In the genomic region with DNA sequence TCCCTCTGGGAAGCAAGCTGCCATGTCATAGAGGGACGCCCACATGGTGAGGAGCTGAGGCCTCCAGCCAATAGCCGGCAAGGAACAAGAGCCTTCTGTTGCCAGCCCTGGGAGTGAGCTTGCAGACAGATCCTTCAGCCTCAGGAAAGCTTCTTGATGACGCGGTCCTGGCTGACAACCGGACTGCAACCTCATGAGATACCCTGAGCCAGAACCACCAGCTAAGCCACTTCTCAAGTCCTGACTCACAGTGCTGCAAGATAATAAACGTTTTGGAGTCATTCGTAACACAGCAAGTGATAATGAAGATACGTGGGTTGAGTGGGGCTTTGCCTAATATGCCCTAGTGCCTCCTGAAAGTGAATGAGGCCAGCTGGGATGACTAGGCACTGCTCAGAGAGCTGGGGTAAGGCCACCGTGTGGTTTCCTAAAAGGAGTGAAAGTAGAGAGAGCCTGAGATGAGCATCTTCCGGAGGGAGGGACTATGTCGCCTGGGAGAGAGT, we compare ENCODE assay signal across 8 cellular contexts. TPM values are rescaled to one million over a fixed set of nuclear protein-coding genes. Genes with fewer than 3 reads are reported as not detected.
A peak's percentile ranks its signal among the peaks of the same experiment; 100 is the strongest.
DNase-seq lines count a peak whose midpoint lies in the region; ATAC-seq and TF ChIP-seq lines count a peak whose summit lies in the region.

No MANE protein-coding gene starts in this region.

- ATAC-seq in GM21526 (IDR thresholded peaks at IDR 0.05; ENCODE audit: low FRiP score, unreplicated experiment) = peak; percentile 97

- no peaks in the 10 kb centered on the region for H3K36me3 Mint-ChIP-seq in activated T-helper 1 cell treated with anti-CD3 and anti-CD28 coated beads, Interleukin-12 subunit alpha, Interleukin-12 subunit beta, Interleukin-2, Interleukin-4 antibody, amounts not matched to agents 30 ng/mL and 10 ng/mL and 1 ng/mL, durations not matched to agents 14 hours and 24 hours and 36 hours (ENCODE audit: low read depth)

- peaks cover 16% of the 10 kb centered on the region for H3K27me3 Mint-ChIP-seq in activated T-helper 1 cell treated with anti-CD3 and anti-CD28 coated beads, Interleukin-12 subunit alpha, Interleukin-12 subunit beta, Interleukin-2, Interleukin-4 antibody, amounts not matched to agents 30 ng/mL and 10 ng/mL and 1 ng/mL, durations not matched to agents 14 hours and 24 hours and 36 hours (ENCODE audit: insufficient read depth)

- peak overlapping the region; percentile 73 for H3K4me2 ChIP-seq in skeletal muscle satellite cell (ENCODE audit: low read length)

- H3K9me3 ChIP-seq in HUES6 (ENCODE audit: control insufficient read depth, insufficient read depth, low read depth, low read length) (no peaks in the 10 kb centered on the region), right atrium auricular region (no peaks in the 10 kb centered on the region), skeletal muscle satellite cell (replicated peaks; ENCODE audit: low read length) (no peaks in the 10 kb centered on the region)

- TF ChIP-seq CTCF in right atrium auricular region (IDR thresholded peaks at IDR 0.05) = no peak

- H3K4me3 ChIP-seq in HUES6 (ENCODE audit: low read depth, low read length) = no peak overlapping the region
- peak overlapping the region in 1 of 2 donors; percentile 20 for H3K4me3 ChIP-seq in right atrium auricular region
- peak overlapping the region; percentile 48 for H3K4me3 ChIP-seq in skeletal muscle satellite cell (ENCODE audit: low read length)

- DNase-seq in ELR (ENCODE audit: low read depth) = peak; percentile 97
- DNase-seq in amniotic epithelial cell (ENCODE audit: low read depth) = peak; percentile 100
- peak; percentile 95 for DNase-seq in right atrium auricular region (ENCODE audit: low spot score)
- no peak for DNase-seq in activated T-helper 1 cell treated with anti-CD3 and anti-CD28 coated beads, Interleukin-12 subunit alpha, Interleukin-12 subunit beta, Interleukin-2, Interleukin-4 antibody, amounts not matched to agents 30 ng/mL and 10 ng/mL and 1 ng/mL, durations not matched to agents 14 hours and 24 hours and 36 hours (ENCODE audit: low spot score)
- no peak for DNase-seq in NCI-H2081 treated with DMSO at 0.1 percent for 48 hours (lab: John Stamatoyannopoulos, UW)

- H3K27ac Mint-ChIP-seq in activated T-helper 1 cell treated with anti-CD3 and anti-CD28 coated beads, Interleukin-12 subunit alpha, Interleukin-12 subunit beta, Interleukin-2, Interleukin-4 antibody, amounts not matched to agents 30 ng/mL and 10 ng/mL and 1 ng/mL, durations not matched to agents 14 hours and 24 hours and 36 hours = no peak overlapping the region

- no peaks in the 10 kb centered on the region for H3K9me3 Mint-ChIP-seq in activated T-helper 1 cell treated with anti-CD3 and anti-CD28 coated beads, Interleukin-12 subunit alpha, Interleukin-12 subunit beta, Interleukin-2, Interleukin-4 antibody, amounts not matched to agents 30 ng/mL and 10 ng/mL and 1 ng/mL, durations not matched to agents 14 hours and 24 hours and 36 hours

- H3K36me3 ChIP-seq in HUES6 (ENCODE audit: control insufficient read depth, insufficient read depth, low read length) = no peaks in the 10 kb centered on the region
- no peaks in the 10 kb centered on the region for H3K36me3 ChIP-seq in right atrium auricular region
- no peaks in the 10 kb centered on the region for H3K36me3 ChIP-seq in skeletal muscle satellite cell (ENCODE audit: insufficient read depth, low read length)

- intact Hi-C loops in activated T-helper 1 cell treated with anti-CD3 and anti-CD28 coated beads, Interleukin-12 subunit alpha, Interleukin-12 subunit beta, Interleukin-2, Interleukin-4 antibody, amounts not matched to agents 30 ng/mL and 10 ng/mL and 1 ng/mL, durations not matched to agents 14 hours and 24 hours and 36 hours (cut with micrococcal nuclease) = no loop called here

- peak overlapping the region; percentile 17 for H3K9ac ChIP-seq in HUES6 (ENCODE audit: low read length)
- H3K9ac ChIP-seq in skeletal muscle satellite cell (ENCODE audit: low read depth, low read length) = peak overlapping the region; percentile 56

- H3K4me1 Mint-ChIP-seq in activated T-helper 1 cell treated with anti-CD3 and anti-CD28 coated beads, Interleukin-12 subunit alpha, Interleukin-12 subunit beta, Interleukin-2, Interleukin-4 antibody, amounts not matched to agents 30 ng/mL and 10 ng/mL and 1 ng/mL, durations not matched to agents 14 hours and 24 hours and 36 hours (ENCODE audit: low read depth) = peaks cover 4% of the 10 kb centered on the region

- no peak overlapping the region for H3K27ac ChIP-seq in HUES6 (ENCODE audit: low read depth, low read length)
- H3K27ac ChIP-seq in right atrium auricular region = peak overlapping the region; percentile 79 to 81

- H3K4me3 Mint-ChIP-seq in activated T-helper 1 cell treated with anti-CD3 and anti-CD28 coated beads, Interleukin-12 subunit alpha, Interleukin-12 subunit beta, Interleukin-2, Interleukin-4 antibody, amounts not matched to agents 30 ng/mL and 10 ng/mL and 1 ng/mL, durations not matched to agents 14 hours and 24 hours and 36 hours = no peak overlapping the region

- H3K27me3 ChIP-seq in HUES6 (ENCODE audit: control insufficient read depth, insufficient read depth, low read length) (no peaks in the 10 kb centered on the region), right atrium auricular region (no peaks in the 10 kb centered on the region), skeletal muscle satellite cell (ENCODE audit: control insufficient read depth, insufficient read depth, low read length) (no peaks in the 10 kb centered on the region)

- H3K4me1 ChIP-seq in HUES6 (ENCODE audit: control insufficient read depth, insufficient read depth, low read length) = peaks cover 15% of the 10 kb centered on the region; the same call in 1 of the 2 replicates
- peaks cover 0 to 16% of the 10 kb centered on the region in 2 donors for H3K4me1 ChIP-seq in right atrium auricular region
- H3K4me1 ChIP-seq in skeletal muscle satellite cell (ENCODE audit: control insufficient read depth, insufficient read depth, low read length) = peaks cover 16% of the 10 kb centered on the region

RNA-seq across cellular contexts. Expression of a gene that starts 53.8 kb away (rescaled TPM):
- total RNA-seq in right atrium auricular region = 1 to 10 TPM; 1.8 to 5.2 TPM
- total RNA-seq in skeletal muscle satellite cell (2012; rRNA removed) = 3.9 and 6.1 TPM in 2 replicates
- total RNA-seq in activated T-helper 1 cell treated with anti-CD3 and anti-CD28 coated beads, Interleukin-12 subunit alpha, Interleukin-12 subunit beta, Interleukin-2, Interleukin-4 antibody, amounts not matched to agents 30 ng/mL and 10 ng/mL and 1 ng/mL, durations not matched to agents 14 hours and 24 hours and 36 hours = 2.8 and 2.9 TPM in 2 replicates

Comparison
In these comparisons a context has a peak if more than half of its experiments do, and no peak if none do; other contexts are left out.
1. DNase-seq: peak in ELR (single experiment), amniotic epithelial cell (single experiment) and right atrium auricular region (single experiment); none in activated T-helper 1 cell treated with anti-CD3 and anti-CD28 coated beads, Interleukin-12 subunit alpha, Interleukin-12 subunit beta, Interleukin-2, Interleukin-4 antibody, amounts not matched to agents 30 ng/mL and 10 ng/mL and 1 ng/mL, durations not matched to agents 14 hours and 24 hours and 36 hours (single experiment) and NCI-H2081 treated with DMSO at 0.1 percent for 48 hours (single experiment).